26 cellular contexts compared by ENCODE assay signal in genomic region chr11:7844986-7845385, GRCh38. TPM values are rescaled to one million over a fixed set of nuclear protein-coding genes. Genes with fewer than 3 reads are reported as not detected.
"Had no signal": no experiment of that assay in that cellular context is flagged by ENCODE, and none has a peak within 500 bp of the region (broad histone marks: within the 10 kb centered on the region; RNA-seq: fewer than 3 reads in every experiment).

No MANE protein-coding gene starts in this region.

- H3K4me1 ChIP-seq: breast epithelium, colonic mucosa had no signal

- H3K4me3 ChIP-seq: breast epithelium, colonic mucosa, K562 had no signal

- H3K9me3 ChIP-seq: colonic mucosa had no signal

- H3K36me3 ChIP-seq: breast epithelium, colonic mucosa had no signal

- DNase-seq: activated CD4-positive, alpha-beta memory T cell treated with anti-CD3 and anti-CD28 coated beads for 36 hours; activated CD4-positive, alpha-beta T cell treated with anti-CD3 and anti-CD28 coated beads, Interleukin-2, amount 10 ng/mL, durations not matched to agents 7 days and 5 days; activated CD4-positive, CD25-positive, alpha-beta regulatory T cell; activated gamma-delta T cell treated with Interleukin-2 at 50 U/mL for 16 hours; activated naive CD4-positive, alpha-beta T cell treated with anti-CD3 and anti-CD28 coated beads, Interleukin-2, amount 10 ng/mL, durations not matched to agents 7 days and 5 days; activated naive CD8-positive, alpha-beta T cell treated with anti-CD3 and anti-CD28 coated beads for 36 hours; activated T-cell treated with anti-CD3 and anti-CD28 coated beads, Interleukin-2, amount 50 U/mL, for 72 hours; caudate nucleus; colonic mucosa; Karpas-422; MM.1S; NCI-H1092 treated with DMSO at 0.1 percent for 48 hours; NCI-H1417 treated with DMSO at 0.1 percent for 48 hours; NCI-H1694; NCI-H2029; NCI-H2107; NCI-H2171 treated with DMSO at 0.1 percent for 48 hours; NCI-H345; NCI-H524; PC-3; SHP77; T-helper 17 cell; T-helper 9 cell had no signal

- H3K27ac ChIP-seq: breast epithelium, colonic mucosa had no signal

RNA-seq across cellular contexts. Expression of gene OR5P3, which starts 14.3 kb away (rescaled TPM):
- polyA plus RNA-seq: adipose tissue, K562 had no signal

RNA-seq across cellular contexts. Expression of gene OR5P2, which starts 48.2 kb away (rescaled TPM):
- polyA plus RNA-seq: adipose tissue, K562 had no signal
